18 cellular contexts compared by ENCODE assay signal in the genomic region with DNA sequence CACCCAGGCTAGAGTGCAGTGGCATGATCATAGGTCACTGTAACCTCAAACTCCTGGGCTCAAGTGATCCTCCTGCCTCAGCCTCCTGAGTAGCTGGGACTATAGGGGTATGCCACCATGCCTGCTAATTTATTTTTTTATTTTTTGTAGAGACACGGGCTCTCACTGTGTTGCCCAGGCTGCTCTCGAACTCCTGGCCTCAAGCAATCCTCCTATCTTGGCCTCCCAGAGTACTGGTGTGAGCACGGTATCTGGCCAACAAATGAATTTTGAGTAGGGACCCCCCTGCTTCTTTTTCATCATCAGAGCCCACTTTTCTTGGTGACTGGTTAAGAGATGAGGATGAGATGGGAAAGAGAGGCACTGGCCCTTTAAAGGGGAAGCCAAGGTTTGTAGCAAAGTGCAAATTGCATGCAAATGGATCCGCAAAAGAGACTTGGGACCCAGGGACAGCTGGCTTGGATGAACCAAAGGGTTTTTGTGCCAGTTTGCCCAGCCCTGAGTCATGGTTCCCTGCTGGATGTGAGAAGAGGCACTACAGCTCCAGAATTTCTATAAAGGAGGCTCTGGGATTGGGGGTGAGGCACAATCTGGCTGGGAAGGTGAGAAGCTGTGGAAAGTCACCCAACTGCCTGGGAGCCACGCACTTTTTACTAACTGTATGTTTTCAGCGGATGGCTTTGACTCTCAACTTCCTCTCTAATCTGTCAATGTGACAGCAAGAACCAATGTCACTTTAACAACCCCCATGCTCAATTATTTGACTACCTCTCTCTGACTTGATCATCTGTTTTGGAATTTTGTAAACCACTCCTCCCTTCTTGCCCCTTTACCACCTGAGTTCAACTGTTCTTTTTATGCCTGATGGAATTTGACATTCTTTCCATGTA. TPM values are rescaled to one million over a fixed set of nuclear protein-coding genes. Genes with fewer than 3 reads are reported as not detected.
DNase-seq lines count a peak whose midpoint lies in the region; ATAC-seq and TF ChIP-seq lines count a peak whose summit lies in the region.
"Had no signal": no experiment of that assay in that cellular context is flagged by ENCODE, and none has a peak within 500 bp of the region (broad histone marks: within the 10 kb centered on the region; RNA-seq: fewer than 3 reads in every experiment).

No MANE protein-coding gene starts in this region.

- H3K4me1 Mint-ChIP-seq in activated CD8-positive, alpha-beta T cell treated with anti-CD3 and anti-CD28 coated beads for 36 hours (ENCODE audit: low read depth) = peaks cover 9% of the 10 kb centered on the region

- DNase-seq in HEK293T (ENCODE audit: extremely low spot score) = peak; percentile 2
- peak; percentile 56 to 87 for DNase-seq in NCI-H446 (lab: John Stamatoyannopoulos, UW)
- DNase-seq in cerebellum (ENCODE audit: low spot score) = peak; percentile 80
- peak in 8 of 10 donors; percentile 33 to 92 (median 53) for DNase-seq in posterior cingulate gyrus
- DNase-seq in GM13977 (ENCODE audit: low spot score) = no peak
- no peak for DNase-seq in activated CD8-positive, alpha-beta T cell treated with anti-CD3 and anti-CD28 coated beads for 36 hours
- no peak for DNase-seq in NK-92 treated with Interleukin-12 subunit alpha and Interleukin-12 subunit beta, amount 100 ng/mL, for 24 hours (lab: John Stamatoyannopoulos, UW)
- DNase-seq: activated CD4-positive, alpha-beta T cell treated with anti-CD3 and anti-CD28 coated beads, Interleukin-2, amount 10 ng/mL, durations not matched to agents 7 days and 5 days; BE2C; DMS79 treated with DMSO at 0.1 percent for 48 hours; H7; heart left ventricle; NCI-H2029 treated with DMSO at 0.1 percent for 48 hours; NCI-H774; pancreas; SHP77; stomach had no signal

- H3K36me3 Mint-ChIP-seq in activated CD8-positive, alpha-beta T cell treated with anti-CD3 and anti-CD28 coated beads for 36 hours (ENCODE audit: low read depth) = no peaks in the 10 kb centered on the region

- intact Hi-C loops in posterior cingulate gyrus (cut with DNase I) = no loop called here
- intact Hi-C loops in activated CD8-positive, alpha-beta T cell treated with anti-CD3 and anti-CD28 coated beads for 36 hours (cut with micrococcal nuclease) = no loop called here

- in situ Hi-C loops in GM13977 (cut with MboI; ENCODE audit: low pct_unique_long_range_greater_than_20kb, low sequenced_read_pairs, unreplicated experiment) = no loop called here

- H3K9me3 Mint-ChIP-seq in activated CD8-positive, alpha-beta T cell treated with anti-CD3 and anti-CD28 coated beads for 36 hours = no peaks in the 10 kb centered on the region
- H3K9me3 Mint-ChIP-seq: activated CD4-positive, alpha-beta T cell treated with anti-CD3 and anti-CD28 coated beads, Interleukin-2, amount 10 ng/mL, durations not matched to agents 7 days and 5 days had no signal

- H3K27ac Mint-ChIP-seq in activated CD8-positive, alpha-beta T cell treated with anti-CD3 and anti-CD28 coated beads for 36 hours = no peak overlapping the region
- H3K27ac Mint-ChIP-seq: activated CD4-positive, alpha-beta T cell treated with anti-CD3 and anti-CD28 coated beads, Interleukin-2, amount 10 ng/mL, durations not matched to agents 7 days and 5 days had no signal

- TF ChIP-seq CTCF in GM13977 (IDR thresholded peaks at IDR 0.05; ENCODE audit: extremely low read depth, insufficient read depth, missing control alignments) = no peak
- no peak for TF ChIP-seq CTCF in activated CD8-positive, alpha-beta T cell treated with anti-CD3 and anti-CD28 coated beads for 36 hours (IDR thresholded peaks at IDR 0.05)

- no peaks in the 10 kb centered on the region for H3K27me3 Mint-ChIP-seq in activated CD8-positive, alpha-beta T cell treated with anti-CD3 and anti-CD28 coated beads for 36 hours

- CTCF ChIA-PET in HEK293T (lab: Yijun Ruan, JAX) = no interaction called here
- CTCF ChIA-PET in activated CD8-positive, alpha-beta T cell treated with anti-CD3 and anti-CD28 coated beads for 36 hours (lab: Charles Lee) = interaction anchor here (0.9 to 5.7 kb wide), 2 partner anchors 8 to 11 kb away, joined by 3 to 38 read pairs; no protein-coding TSS in a partner anchor

- POLR2A ChIA-PET in HEK293T (lab: Yijun Ruan, JAX) = interaction anchor here (1.4 kb wide), 1 partner anchor 288 kb away, joined by 3 read pairs; no protein-coding TSS in a partner anchor
- POLR2A ChIA-PET in activated CD8-positive, alpha-beta T cell treated with anti-CD3 and anti-CD28 coated beads for 36 hours (lab: Charles Lee) = interaction anchor here (0.6 to 1.0 kb wide), 2 partner anchors 19 to 22 kb away, joined by 3 read pairs; no protein-coding TSS in a partner anchor

- no peak for ATAC-seq in GM21367 (IDR thresholded peaks at IDR 0.05; ENCODE audit: unreplicated experiment)
- ATAC-seq in activated CD8-positive, alpha-beta T cell treated with anti-CD3 and anti-CD28 coated beads for 36 hours = no peak
- ATAC-seq: heart left ventricle, pancreas had no signal

- no peak overlapping the region for H3K4me3 Mint-ChIP-seq in activated CD8-positive, alpha-beta T cell treated with anti-CD3 and anti-CD28 coated beads for 36 hours
- H3K4me3 Mint-ChIP-seq: activated CD4-positive, alpha-beta T cell treated with anti-CD3 and anti-CD28 coated beads, Interleukin-2, amount 10 ng/mL, durations not matched to agents 7 days and 5 days had no signal

TF ChIP-seq in HEK293T, 16 proteins besides CTCF, POLR2A, EP300 and RAD21:
- TF ChIP-seq, protein P1, sequence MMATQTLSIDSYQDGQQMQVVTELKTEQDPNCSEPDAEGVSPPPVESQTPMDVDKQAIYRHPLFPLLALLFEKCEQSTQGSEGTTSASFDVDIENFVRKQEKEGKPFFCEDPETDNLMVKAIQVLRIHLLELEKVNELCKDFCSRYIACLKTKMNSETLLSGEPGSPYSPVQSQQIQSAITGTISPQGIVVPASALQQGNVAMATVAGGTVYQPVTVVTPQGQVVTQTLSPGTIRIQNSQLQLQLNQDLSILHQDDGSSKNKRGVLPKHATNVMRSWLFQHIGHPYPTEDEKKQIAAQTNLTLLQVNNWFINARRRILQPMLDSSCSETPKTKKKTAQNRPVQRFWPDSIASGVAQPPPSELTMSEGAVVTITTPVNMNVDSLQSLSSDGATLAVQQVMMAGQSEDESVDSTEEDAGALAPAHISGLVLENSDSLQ (IDR thresholded peaks at IDR 0.05) = no peak
- no peak for TF ChIP-seq SUZ12 (IDR thresholded peaks at IDR 0.05)
- no peak for TF ChIP-seq FOXA1 (IDR thresholded peaks at IDR 0.05)

RNA-seq across cellular contexts. Expression of a gene that starts 58.7 kb away (rescaled TPM):
- total RNA-seq in cerebellum = 19.3 TPM
- 10 to 100 TPM; 16.7 to 17.2 TPM for total RNA-seq in activated CD8-positive, alpha-beta T cell treated with anti-CD3 and anti-CD28 coated beads for 36 hours

Comparison
In these comparisons a context has a peak if more than half of its experiments do, and no peak if none do; other contexts are left out.
1. DNase-seq: peak in HEK293T (single experiment), NCI-H446 (2 of 2), cerebellum (single experiment) and posterior cingulate gyrus (8 of 10); none in GM13977 (single experiment), activated CD8-positive, alpha-beta T cell treated with anti-CD3 and anti-CD28 coated beads for 36 hours (single experiment) and NK-92 treated with Interleukin-12 subunit alpha and Interleukin-12 subunit beta, amount 100 ng/mL, for 24 hours (single experiment).